In the genomic region with DNA sequence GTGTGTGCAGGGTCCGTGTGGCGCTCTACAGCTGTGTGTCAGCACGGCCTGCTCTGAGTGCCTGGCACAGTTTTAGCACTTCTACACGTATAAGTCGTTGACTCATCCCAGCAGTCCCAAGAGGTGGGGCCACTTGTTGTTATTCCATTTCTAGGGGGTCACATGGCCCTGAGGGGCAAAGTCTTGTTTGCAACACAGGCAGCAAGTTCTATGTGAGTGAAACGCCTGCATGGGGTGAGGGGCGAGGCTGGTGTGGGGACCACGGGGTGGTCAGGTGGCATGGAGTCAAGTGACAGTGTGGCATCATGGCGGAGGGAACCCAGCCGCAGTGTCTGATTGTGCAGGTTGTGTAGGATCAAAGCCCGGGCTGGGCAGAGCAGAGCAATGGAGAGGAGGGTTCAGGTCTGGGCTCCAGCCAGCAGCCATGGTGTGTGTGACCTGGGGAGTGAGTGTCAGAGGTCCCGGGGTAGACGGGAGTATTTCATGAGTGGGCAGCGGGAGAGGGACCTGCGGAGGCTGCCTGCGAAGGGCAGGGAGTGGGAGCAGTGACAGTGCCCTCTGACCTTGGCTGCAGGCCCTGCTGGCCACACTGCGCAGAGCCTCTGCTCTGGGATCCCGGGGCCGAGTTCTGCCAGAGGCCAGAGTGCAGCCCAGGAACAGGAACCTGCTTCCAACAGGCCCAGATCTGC, we compare ENCODE assay signal across 1 cellular context.
TF ChIP-seq lines count a peak whose summit lies in the region.

No MANE protein-coding gene starts in this region.

TF ChIP-seq in HepG2, 621 proteins besides CTCF, POLR2A, EP300 and RAD21 (continued from another document and continues in another):
- TF ChIP-seq LCORL (IDR thresholded peaks at IDR 0.05) (no peak), LCORL (CRISPR knock-in tag; IDR thresholded peaks at IDR 0.05) (no peak; the same call in 1 of the 2 replicates), RXRA (CRISPR knock-in tag; IDR thresholded peaks at IDR 0.05) (peak; percentile 75), FOXP4 (CRISPR knock-in tag; IDR thresholded peaks at IDR 0.05) (peak; percentile 68), SALL1 (CRISPR knock-in tag; IDR thresholded peaks at IDR 0.05) (peak; percentile 85; the same call in 1 of the 2 replicates), CSRNP1 (CRISPR knock-in tag; IDR thresholded peaks at IDR 0.05) (peak; percentile 47; the same call in 1 of the 2 replicates), SPEN (CRISPR knock-in tag; IDR thresholded peaks at IDR 0.05; ENCODE audit: low read depth) (peak; percentile 78), AGO2 (optimal IDR thresholded peaks at IDR 0.05; ENCODE audit: low read depth, low read length) (peak; percentile 60), ZNF484 (CRISPR knock-in tag; IDR thresholded peaks at IDR 0.05; ENCODE audit: borderline replicate concordance, low read depth) (no peak), ZFP36L1 (CRISPR knock-in tag; IDR thresholded peaks at IDR 0.05) (0 out of 2 replicates have a peak, but pooled peaks have one; percentile 15), RARA (CRISPR knock-in tag; IDR thresholded peaks at IDR 0.05) (peak; percentile 65), ZFP36L2 (CRISPR knock-in tag; IDR thresholded peaks at IDR 0.05) (no peak), SMAD3 (CRISPR knock-in tag; IDR thresholded peaks at IDR 0.05) (peak; percentile 79), ZNF431 (CRISPR knock-in tag; IDR thresholded peaks at IDR 0.05; ENCODE audit: borderline replicate concordance, low read depth) (peak; percentile 71; the same call in 1 of the 2 replicates), NR2F2 (IDR thresholded peaks at IDR 0.05; ENCODE audit: borderline replicate concordance, low read depth) (peak; percentile 57; the same call in 1 of the 2 replicates), KDM3A (CRISPR knock-in tag; IDR thresholded peaks at IDR 0.05; ENCODE audit: low read depth) (peak; percentile 49; the same call in 1 of the 2 replicates), RBFOX2 (IDR thresholded peaks at IDR 0.05; ENCODE audit: low read depth, low read length) (peak; percentile 70), HIVEP1 (CRISPR knock-in tag; IDR thresholded peaks at IDR 0.05) (peak; percentile 74), FIP1L1 (IDR thresholded peaks at IDR 0.05; ENCODE audit: borderline replicate concordance, insufficient read depth, low read depth, low read length) (no peak), ATF6 (CRISPR knock-in tag; conservative IDR thresholded peaks at IDR 0.05) (no peak; the same call in 1 of the 2 replicates), ZNF687 (CRISPR knock-in tag; IDR thresholded peaks at IDR 0.05) (peak; percentile 93), MXD4 (CRISPR knock-in tag; IDR thresholded peaks at IDR 0.05) (peak; percentile 77; the same call in 1 of the 2 replicates), FOXA1 (IDR thresholded peaks at IDR 0.05) (no peak), FOXA1 (CRISPR knock-in tag; IDR thresholded peaks at IDR 0.05) (peak; percentile 49), SMARCE1 (IDR thresholded peaks at IDR 0.05; ENCODE audit: borderline replicate concordance) (no peak), ARID5B (CRISPR knock-in tag; IDR thresholded peaks at IDR 0.05) (peak; percentile 67), YEATS2 (CRISPR knock-in tag; IDR thresholded peaks at IDR 0.05; ENCODE audit: borderline replicate concordance) (peak; percentile 36; the same call in 1 of the 2 replicates)
- TF ChIP-seq, protein P1, sequence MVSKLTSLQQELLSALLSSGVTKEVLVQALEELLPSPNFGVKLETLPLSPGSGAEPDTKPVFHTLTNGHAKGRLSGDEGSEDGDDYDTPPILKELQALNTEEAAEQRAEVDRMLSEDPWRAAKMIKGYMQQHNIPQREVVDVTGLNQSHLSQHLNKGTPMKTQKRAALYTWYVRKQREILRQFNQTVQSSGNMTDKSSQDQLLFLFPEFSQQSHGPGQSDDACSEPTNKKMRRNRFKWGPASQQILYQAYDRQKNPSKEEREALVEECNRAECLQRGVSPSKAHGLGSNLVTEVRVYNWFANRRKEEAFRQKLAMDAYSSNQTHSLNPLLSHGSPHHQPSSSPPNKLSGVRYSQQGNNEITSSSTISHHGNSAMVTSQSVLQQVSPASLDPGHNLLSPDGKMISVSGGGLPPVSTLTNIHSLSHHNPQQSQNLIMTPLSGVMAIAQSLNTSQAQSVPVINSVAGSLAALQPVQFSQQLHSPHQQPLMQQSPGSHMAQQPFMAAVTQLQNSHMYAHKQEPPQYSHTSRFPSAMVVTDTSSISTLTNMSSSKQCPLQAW (CRISPR knock-in tag; IDR thresholded peaks at IDR 0.05) = peak; percentile 88
- TF ChIP-seq, protein P2, sequence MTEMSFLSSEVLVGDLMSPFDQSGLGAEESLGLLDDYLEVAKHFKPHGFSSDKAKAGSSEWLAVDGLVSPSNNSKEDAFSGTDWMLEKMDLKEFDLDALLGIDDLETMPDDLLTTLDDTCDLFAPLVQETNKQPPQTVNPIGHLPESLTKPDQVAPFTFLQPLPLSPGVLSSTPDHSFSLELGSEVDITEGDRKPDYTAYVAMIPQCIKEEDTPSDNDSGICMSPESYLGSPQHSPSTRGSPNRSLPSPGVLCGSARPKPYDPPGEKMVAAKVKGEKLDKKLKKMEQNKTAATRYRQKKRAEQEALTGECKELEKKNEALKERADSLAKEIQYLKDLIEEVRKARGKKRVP (CRISPR knock-in tag; IDR thresholded peaks at IDR 0.05) = 0 out of 4 replicates have a peak, but pooled peaks of 1 of the 2 experiments have one; percentile 42
